ENCODE assay signal across 27 cellular contexts in the genomic region with DNA sequence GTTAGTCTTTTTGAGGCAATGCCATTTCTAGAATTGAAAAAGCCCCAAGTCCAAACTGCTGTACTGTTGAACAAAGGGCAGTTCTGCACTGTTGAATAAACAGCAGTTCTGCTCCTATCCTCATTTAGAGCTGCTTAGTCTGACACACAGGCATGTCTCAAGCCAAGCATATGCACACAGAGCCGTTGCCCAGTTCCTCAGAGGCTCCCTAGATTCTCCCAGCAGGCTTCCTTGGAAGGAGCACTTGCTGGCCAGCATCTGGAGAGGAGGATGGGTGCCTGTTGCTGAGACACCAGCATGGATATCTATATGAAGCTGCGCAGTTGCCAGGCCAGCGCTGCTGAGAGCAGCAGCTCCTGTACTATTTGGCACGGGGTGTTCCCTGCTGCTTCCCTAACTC.
DNase-seq lines count a peak whose midpoint lies in the region; ATAC-seq and TF ChIP-seq lines count a peak whose summit lies in the region.
"Had no signal": no experiment of that assay in that cellular context is flagged by ENCODE, and none has a peak within 500 bp of the region (broad histone marks: within the 10 kb centered on the region; RNA-seq: fewer than 3 reads in every experiment).

No MANE protein-coding gene starts in this region.

- TF ChIP-seq CTCF in dorsolateral prefrontal cortex (IDR thresholded peaks at IDR 0.05 in 54 of 56, conservative IDR thresholded peaks at IDR 0.05 in 2 of 56; ENCODE audit: low read depth in 1 of 56, partially characterized antibody in 56 of 56) (no peak), liver (IDR thresholded peaks at IDR 0.05; ENCODE audit: low read depth, low read length, missing input control) (no peak), thyroid gland (IDR thresholded peaks at IDR 0.05) (no peak)
- TF ChIP-seq CTCF in activated CD8-positive, alpha-beta T cell treated with anti-CD3 and anti-CD28 coated beads for 36 hours (IDR thresholded peaks at IDR 0.05) = no peak

- intact Hi-C loops in dorsolateral prefrontal cortex (cut with DNase I) = no loop called here
- intact Hi-C loops in sciatic nerve (cut with DNase I) = no loop called here
- intact Hi-C loops in activated CD8-positive, alpha-beta T cell treated with anti-CD3 and anti-CD28 coated beads for 36 hours (cut with micrococcal nuclease) = no loop called here
- intact Hi-C loops in thyroid gland (cut with DNase I) = no loop called here

- H3K27ac Mint-ChIP-seq in activated CD8-positive, alpha-beta T cell treated with anti-CD3 and anti-CD28 coated beads for 36 hours = no peak overlapping the region
- H3K27ac Mint-ChIP-seq: CD4-positive, alpha-beta T cell; naive thymus-derived CD8-positive, alpha-beta T cell; T-helper 17 cell had no signal

- no peak overlapping the region for H3K9ac ChIP-seq in liver (ENCODE audit: low read depth in 1 of 2, low read length in 2 of 2)

- POLR2A ChIA-PET in activated CD8-positive, alpha-beta T cell treated with anti-CD3 and anti-CD28 coated beads for 36 hours (lab: Charles Lee) = no interaction called here

- H3K36me3 Mint-ChIP-seq in activated CD8-positive, alpha-beta T cell treated with anti-CD3 and anti-CD28 coated beads for 36 hours (ENCODE audit: low read depth) = no peaks in the 10 kb centered on the region
- H3K36me3 Mint-ChIP-seq: naive thymus-derived CD8-positive, alpha-beta T cell had no signal

- H3K4me1 Mint-ChIP-seq in activated CD8-positive, alpha-beta T cell treated with anti-CD3 and anti-CD28 coated beads for 36 hours (ENCODE audit: low read depth) = no peaks in the 10 kb centered on the region
- H3K4me1 Mint-ChIP-seq: naive thymus-derived CD8-positive, alpha-beta T cell had no signal

- H3K27me3 ChIP-seq in ACC112 (ENCODE audit: insufficient read depth, low read length) (no peaks in the 10 kb centered on the region), dorsolateral prefrontal cortex (no peaks in the 10 kb centered on the region), liver (ENCODE audit: control insufficient read depth in 4 of 4, insufficient read depth in 4 of 4, low read length in 3 of 4) (no peaks in the 10 kb centered on the region), thyroid gland (no peaks in the 10 kb centered on the region)
- H3K27me3 ChIP-seq: left lung, spleen, upper lobe of left lung had no signal

- H3K4me1 ChIP-seq in ACC112 (ENCODE audit: control insufficient read depth, insufficient read depth, low read length, unreplicated experiment) (peaks cover 4% of the 10 kb centered on the region), liver (ENCODE audit: control insufficient read depth in 4 of 4, insufficient read depth in 4 of 4, low read length in 3 of 4) (peaks cover 0 to 3% (median 0%) of the 10 kb centered on the region in 4 donors), thyroid gland (no peaks in the 10 kb centered on the region)
- H3K4me1 ChIP-seq: left lung, spleen, upper lobe of left lung had no signal

- no peak overlapping the region for H3K27ac ChIP-seq in ACC112 (ENCODE audit: low read depth, low read length)
- peak overlapping the region in 3 of 59 donors; percentile 5 to 36 (median 23) for H3K27ac ChIP-seq in dorsolateral prefrontal cortex
- no peak overlapping the region for H3K27ac ChIP-seq in liver (ENCODE audit: low read depth in 1 of 2, low read length in 2 of 2)
- no peak overlapping the region for H3K27ac ChIP-seq in thyroid gland
- H3K27ac ChIP-seq: left lung, spleen, upper lobe of left lung had no signal

- H2AFZ ChIP-seq in ACC112 (ENCODE audit: low read length, unreplicated experiment) = peak overlapping the region; percentile 18

- whole genome bisulfite sequencing in liver = 66% methylated on average over 4 of the region's 4 CpGs
- WGBS in thyroid gland, 2 donors = 69 to 76% methylated on average over 4 of the region's 4 CpGs

- CTCF ChIA-PET in activated CD8-positive, alpha-beta T cell treated with anti-CD3 and anti-CD28 coated beads for 36 hours (lab: Charles Lee) = no interaction called here

- no peak for TF ChIP-seq RAD21 in liver (IDR thresholded peaks at IDR 0.05)

- no peaks in the 10 kb centered on the region for H3K79me2 ChIP-seq in ACC112 (ENCODE audit: control insufficient read depth, insufficient read depth, low read length, unreplicated experiment)

- ATAC-seq in sciatic nerve (peak; percentile 30), GM21447 (IDR thresholded peaks at IDR 0.05; ENCODE audit: unreplicated experiment) (no peak), HG03469 (IDR thresholded peaks at IDR 0.05; ENCODE audit: unreplicated experiment) (no peak)
- no peak for ATAC-seq in activated CD8-positive, alpha-beta T cell treated with anti-CD3 and anti-CD28 coated beads for 36 hours
- ATAC-seq: esophagus mucosa; left lung; naive thymus-derived CD8-positive, alpha-beta T cell; SK-N-SH treated with all-trans-retinoic acid at 6 μM for 48 hours; T-helper 17 cell had no signal

- H3K9me3 Mint-ChIP-seq in activated CD8-positive, alpha-beta T cell treated with anti-CD3 and anti-CD28 coated beads for 36 hours = no peaks in the 10 kb centered on the region
- H3K9me3 Mint-ChIP-seq: CD4-positive, alpha-beta T cell had no signal

- no peaks in the 10 kb centered on the region for H3K27me3 Mint-ChIP-seq in activated CD8-positive, alpha-beta T cell treated with anti-CD3 and anti-CD28 coated beads for 36 hours
- H3K27me3 Mint-ChIP-seq: CD4-positive, alpha-beta T cell had no signal

- DNase-seq in dorsolateral prefrontal cortex (peak in 9 of 10 donors; percentile 31 to 75 (median 63)), sciatic nerve (ENCODE audit: low spot score) (no peak), thyroid gland (no peak)
- no peak for DNase-seq in activated CD8-positive, alpha-beta T cell treated with anti-CD3 and anti-CD28 coated beads for 36 hours
- DNase-seq: activated CD4-positive, CD25-positive, alpha-beta regulatory T cell; activated T-cell treated with anti-CD3 and anti-CD28 coated beads, Interleukin-2, amount 50 U/mL, for 48 hours; CD4-positive, alpha-beta T cell; dermis blood vessel endothelial cell; DND-41; GF-D8; IMR-90; left lung; naive thymus-derived CD8-positive, alpha-beta T cell; NCI-H1417 treated with DMSO at 0.1 percent for 48 hours; NCI-H2081 treated with DMSO at 0.1 percent for 48 hours; NCI-H2227 treated with DMSO at 0.1 percent for 48 hours; NCI-H69; spleen; stimulated activated CD8-positive, alpha-beta memory T cell treated with anti-CD3 and anti-CD28 coated beads, Interleukin-4, amount 100 ng/mL, for 48 hours; T-helper 17 cell had no signal

- H3K4me3 ChIP-seq in ACC112 (ENCODE audit: low read depth, low read length) (no peak overlapping the region), dorsolateral prefrontal cortex (no peak overlapping the region), liver (ENCODE audit: low read depth in 1 of 3, low read length in 3 of 3) (no peak overlapping the region), thyroid gland (replicated peaks in 1 of 3) (no peak overlapping the region)
- H3K4me3 ChIP-seq: left lung, spleen, upper lobe of left lung had no signal

- H3K9me3 ChIP-seq in liver (ENCODE audit: control insufficient read depth in 4 of 4, low read length in 3 of 4) (no peaks in the 10 kb centered on the region), thyroid gland (no peaks in the 10 kb centered on the region)
- H3K9me3 ChIP-seq: left lung, spleen, upper lobe of left lung had no signal

- no peak overlapping the region for H3K4me3 Mint-ChIP-seq in activated CD8-positive, alpha-beta T cell treated with anti-CD3 and anti-CD28 coated beads for 36 hours
- H3K4me3 Mint-ChIP-seq: CD4-positive, alpha-beta T cell; naive thymus-derived CD8-positive, alpha-beta T cell; T-helper 17 cell had no signal

- TF ChIP-seq POLR2A in thyroid gland (IDR thresholded peaks at IDR 0.05) = no peak

- no peaks in the 10 kb centered on the region for H3K36me3 ChIP-seq in ACC112 (ENCODE audit: insufficient read depth, low read length)
- H3K36me3 ChIP-seq in liver (ENCODE audit: control insufficient read depth in 4 of 4, insufficient read depth in 3 of 4, low read depth in 1 of 4, low read length in 3 of 4) = no peaks in the 10 kb centered on the region
- no peaks in the 10 kb centered on the region for H3K36me3 ChIP-seq in thyroid gland
- H3K36me3 ChIP-seq: left lung, spleen, upper lobe of left lung had no signal

TF ChIP-seq in liver, 16 proteins besides CTCF, POLR2A, EP300 and RAD21:
- TF ChIP-seq HNF4G (IDR thresholded peaks at IDR 0.05) (no peak), HNF4A (conservative IDR thresholded peaks at IDR 0.05) (peak; percentile 62 to 78), SP1 (IDR thresholded peaks at IDR 0.05) (peak; percentile 21), GABPA (IDR thresholded peaks at IDR 0.05 in 1 of 2, conservative IDR thresholded peaks at IDR 0.05 in 1 of 2) (no peak), RXRA (IDR thresholded peaks at IDR 0.05) (peak in 1 of 2 donors; percentile 12), EGR1 (IDR thresholded peaks at IDR 0.05; ENCODE audit: low read depth in 2 of 2) (no peak)
- TF ChIP-seq, protein P1, sequence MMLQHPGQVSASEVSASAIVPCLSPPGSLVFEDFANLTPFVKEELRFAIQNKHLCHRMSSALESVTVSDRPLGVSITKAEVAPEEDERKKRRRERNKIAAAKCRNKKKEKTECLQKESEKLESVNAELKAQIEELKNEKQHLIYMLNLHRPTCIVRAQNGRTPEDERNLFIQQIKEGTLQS (IDR thresholded peaks at IDR 0.05) = no peak

Comparison
In these comparisons a context has a peak if more than half of its experiments do, and no peak if none do; other contexts are left out.
1. DNase-seq: peak in dorsolateral prefrontal cortex (9 of 10); none in sciatic nerve (single experiment), activated CD8-positive, alpha-beta T cell treated with anti-CD3 and anti-CD28 coated beads for 36 hours (single experiment) and thyroid gland (0 of 2).